Comparison of ENCODE assay signal across 26 cellular contexts in the genomic region with DNA sequence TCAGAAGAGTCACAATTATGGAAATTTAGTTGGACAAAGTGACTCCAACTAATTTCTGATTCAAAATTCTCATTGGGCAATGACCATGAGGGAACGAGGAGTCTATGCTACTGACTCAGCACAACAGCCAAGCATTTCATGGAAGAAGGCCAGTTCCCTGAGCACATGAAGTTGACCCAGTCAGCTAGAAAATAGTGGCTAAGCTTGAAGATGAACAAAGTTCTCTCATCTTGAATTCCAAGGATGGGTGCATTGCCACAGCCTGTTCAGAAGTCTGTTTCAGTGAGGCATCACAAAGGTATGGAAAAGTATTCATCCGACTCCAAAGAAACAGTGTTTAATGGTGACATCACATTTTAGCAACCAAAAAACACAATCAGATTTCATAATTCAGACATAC.
DNase-seq lines count a peak whose midpoint lies in the region; ATAC-seq and TF ChIP-seq lines count a peak whose summit lies in the region.
"Had no signal": no experiment of that assay in that cellular context is flagged by ENCODE, and none has a peak within 500 bp of the region (broad histone marks: within the 10 kb centered on the region; RNA-seq: fewer than 3 reads in every experiment).

No MANE protein-coding gene starts in this region.

- ATAC-seq in GM21529 (IDR thresholded peaks at IDR 0.05; ENCODE audit: unreplicated experiment) (no peak), HG02970 (IDR thresholded peaks at IDR 0.05; ENCODE audit: low FRiP score, unreplicated experiment) (no peak)
- ATAC-seq: activated CD8-positive, alpha-beta T cell treated with anti-CD3 and anti-CD28 coated beads for 36 hours; GM23338; left colon; natural killer cell treated with Interleukin-12 subunit alpha and Interleukin-12 subunit beta and Interleukin-15 and Interleukin-18, amount 100 ng/mL, for 72 hours; pancreas had no signal

- TF ChIP-seq CTCF in fibroblast of mammary gland (conservative IDR thresholded peaks at IDR 0.05; ENCODE audit: control insufficient read depth, insufficient read depth, low read depth, low read length) = no peak

- DNase-seq in G401 (ENCODE audit: low spot score) (peak; percentile 19), amniotic epithelial cell (ENCODE audit: low read depth) (peak; percentile 21), fibroblast of mammary gland (ENCODE audit: low read depth) (peak; percentile 76), non-pigmented ciliary epithelial cell (ENCODE audit: low read depth) (peak; percentile 49), SKM-1 (lab: John Stamatoyannopoulos, UW; ENCODE audit: unreplicated experiment) (no peak), DMS79 treated with DMSO at 0.1 percent for 48 hours (lab: John Stamatoyannopoulos, UW) (no peak)
- DNase-seq: ACHN; activated CD4-positive, CD25-positive, alpha-beta regulatory T cell; activated CD8-positive, alpha-beta T cell treated with anti-CD3 and anti-CD28 coated beads for 36 hours; activated naive CD4-positive, alpha-beta T cell treated with anti-CD3 and anti-CD28 coated beads, Interleukin-2, amount 50 U/mL, for 16 hours; activated T-cell treated with anti-CD3 and anti-CD28 coated beads, Interleukin-2, amount 50 U/mL, for 1 hour; left colon; NCI-H2107; NCI-H510A; NK-92 treated with Interleukin-12 subunit alpha and Interleukin-12 subunit beta, amount 100 ng/mL, for 24 hours; pancreas; sigmoid colon; stimulated activated CD4-positive, alpha-beta T cell treated with anti-CD3 and anti-CD28 coated beads, Interleukin-1b, Interleukin-23, amount 100 ng/mL, for 48 hours; stimulated activated naive CD4-positive, alpha-beta T cell treated with Interleukin-2 at 50 U/mL for 16 hours; thyroid gland had no signal

- H3K4me3 ChIP-seq in fibroblast of mammary gland (ENCODE audit: control insufficient read depth, low read depth, low read length) = no peak overlapping the region
- H3K4me3 ChIP-seq: ascending aorta, GM23338, pancreas, sigmoid colon, SK-N-MC, thyroid gland had no signal

- in situ Hi-C loops in G401 (cut with HindIII; ENCODE audit: low sequenced_read_pairs) = no loop called here

Comparison
In these comparisons a context has a peak if more than half of its experiments do, and no peak if none do; other contexts are left out.
1. DNase-seq: peak in G401 (single experiment), amniotic epithelial cell (single experiment), fibroblast of mammary gland (single experiment) and non-pigmented ciliary epithelial cell (single experiment); none in SKM-1 (single experiment) and DMS79 treated with DMSO at 0.1 percent for 48 hours (single experiment).